In genomic region chr1:21842606-21843162, GRCh38 we compare ENCODE assay signal across 22 cellular contexts. TPM values are rescaled to one million over a fixed set of nuclear protein-coding genes. Genes with fewer than 3 reads are reported as not detected.
DNase-seq lines count a peak whose midpoint lies in the region; FAIRE-seq and TF ChIP-seq lines count a peak whose summit lies in the region.
"Had no signal": no experiment of that assay in that cellular context is flagged by ENCODE, and none has a peak within 500 bp of the region (broad histone marks: within the 10 kb centered on the region; RNA-seq: fewer than 3 reads in every experiment).

No MANE protein-coding gene starts in this region.

- intact Hi-C loops in kidney (cut with DNase I) = no loop called here

- H3K4ac ChIP-seq in neuronal stem cell (ENCODE audit: low read length) = no peak overlapping the region

- POLR2A ChIA-PET in RWPE1 (lab: Yijun Ruan, JAX; ENCODE audit: low non-redundant PET) = no interaction called here

- H3K79me1 ChIP-seq in neuronal stem cell (ENCODE audit: low read depth, low read length) = peaks cover 2% of the 10 kb centered on the region

- no peak overlapping the region for H2BK15ac ChIP-seq in neuronal stem cell (ENCODE audit: low read length)

- no peaks in the 10 kb centered on the region for H3K4me1 Mint-ChIP-seq in HFFc6 (ENCODE audit: low read depth)
- H3K4me1 Mint-ChIP-seq: CD4-positive, alpha-beta memory T cell; GM23338; H9 had no signal

- H3K9me3 ChIP-seq in kidney (ENCODE audit: control insufficient read depth in 1 of 2, low read length in 2 of 2) (no peaks in the 10 kb centered on the region), neuronal stem cell (replicated peaks in 1 of 2; ENCODE audit: control insufficient read depth in 2 of 2, insufficient read depth in 1 of 2, low read depth in 1 of 2, low read length in 2 of 2) (no peaks in the 10 kb centered on the region)

- no peak overlapping the region for H2AFZ ChIP-seq in neuronal stem cell (ENCODE audit: low read length)
- H2AFZ ChIP-seq: GM23338 had no signal

- H3K9ac ChIP-seq in kidney (ENCODE audit: low read length in 2 of 2) (no peak overlapping the region), neuronal stem cell (ENCODE audit: low read depth, low read length, poor library complexity) (peak overlapping the region; percentile 60)

- no peak overlapping the region for H2BK12ac ChIP-seq in neuronal stem cell (ENCODE audit: low read length)

- no peak for FAIRE-seq in kidney (lab: Jason Lieb, UNC)
- FAIRE-seq: GM12891, GM18507 had no signal

- H3K4me1 ChIP-seq in kidney (ENCODE audit: control insufficient read depth in 1 of 2, insufficient read depth in 1 of 2, low read depth in 1 of 2, low read length in 2 of 2) (no peaks in the 10 kb centered on the region), neuronal stem cell (ENCODE audit: control insufficient read depth in 2 of 2, insufficient read depth in 1 of 2, low read depth in 1 of 2, low read length in 2 of 2) (no peaks in the 10 kb centered on the region)

- no peak overlapping the region for H3K23ac ChIP-seq in neuronal stem cell (ENCODE audit: low read depth, low read length, poor library complexity)

- no peak overlapping the region for H3K4me3 Mint-ChIP-seq in HFFc6
- H3K4me3 Mint-ChIP-seq: CD4-positive, alpha-beta memory T cell; GM23338; H9 had no signal

- H3K4me3 ChIP-seq in kidney (ENCODE audit: low read length in 2 of 2) (no peak overlapping the region), neuronal stem cell (ENCODE audit: low read length in 2 of 2) (peak overlapping the region in 1 of 2 donors; percentile 62)
- H3K4me3 ChIP-seq: GM23338 had no signal

- H4K91ac ChIP-seq in neuronal stem cell (ENCODE audit: low read depth, low read length, poor library complexity) = no peak overlapping the region

- H3K9me3 Mint-ChIP-seq in HFFc6 = no peaks in the 10 kb centered on the region
- H3K9me3 Mint-ChIP-seq: CD4-positive, alpha-beta memory T cell; GM23338; H9 had no signal

- no peak overlapping the region for H2BK5ac ChIP-seq in neuronal stem cell (ENCODE audit: low read length)

- CTCF ChIA-PET in RWPE1 (lab: Yijun Ruan, JAX) = no interaction called here

- H3K27ac Mint-ChIP-seq in HFFc6 = peak overlapping the region; percentile 21; the same call in 1 of the 2 replicates
- H3K27ac Mint-ChIP-seq: CD4-positive, alpha-beta memory T cell; GM23338 had no signal

- H3K27ac ChIP-seq in RWPE1 (peak overlapping the region; percentile 19), kidney (ENCODE audit: low read depth in 2 of 2, low read length in 2 of 2) (no peak overlapping the region), neuronal stem cell (replicated peaks; ENCODE audit: low read length) (no peak overlapping the region)

- H3K27me3 Mint-ChIP-seq in HFFc6 (ENCODE audit: insufficient read depth) = peaks cover 31% of the 10 kb centered on the region
- H3K27me3 Mint-ChIP-seq: CD4-positive, alpha-beta memory T cell had no signal

- H2BK120ac ChIP-seq in neuronal stem cell (ENCODE audit: low read depth, low read length) = no peak overlapping the region

- peaks cover 11 to 19% of the 10 kb centered on the region in 2 donors for H3K36me3 ChIP-seq in kidney (ENCODE audit: control insufficient read depth in 1 of 2, insufficient read depth in 2 of 2, low read length in 2 of 2)
- H3K36me3 ChIP-seq in neuronal stem cell (replicated peaks in 1 of 2; ENCODE audit: control insufficient read depth in 2 of 2, insufficient read depth in 2 of 2, low read length in 2 of 2) = peaks cover 48 to 85% of the 10 kb centered on the region in 2 donors

- TF ChIP-seq CTCF in HFFc6 (IDR thresholded peaks at IDR 0.05) (no peak), RWPE1 (conservative IDR thresholded peaks at IDR 0.05; ENCODE audit: low read depth) (no peak), kidney (IDR thresholded peaks at IDR 0.05; ENCODE audit: borderline replicate concordance, extremely low read depth, insufficient read depth) (no peak)

- peaks cover 19% of the 10 kb centered on the region for H3K36me3 Mint-ChIP-seq in HFFc6 (ENCODE audit: low read depth)
- H3K36me3 Mint-ChIP-seq: CD4-positive, alpha-beta memory T cell had no signal

- DNase-seq in HFFc6 (no peak), RWPE1 (ENCODE audit: low spot score) (no peak), kidney (peak; percentile 59), neuronal stem cell (ENCODE audit: low spot score) (no peak), cerebellar cortex (ENCODE audit: low spot score) (no peak), cerebellum (ENCODE audit: low spot score) (no peak), SKM-1 (lab: John Stamatoyannopoulos, UW; ENCODE audit: unreplicated experiment) (no peak), LoVo (ENCODE audit: low spot score) (no peak)
- DNase-seq: C1 segment of cervical spinal cord; CD4-positive, alpha-beta memory T cell; COR-L47; DMS153; DND-41; GDM1; H9 had no signal

- H3K14ac ChIP-seq in neuronal stem cell (ENCODE audit: low read length) = peak overlapping the region; percentile 89

- no peak overlapping the region for H4K8ac ChIP-seq in neuronal stem cell (ENCODE audit: low read depth, low read length)

- WGBS in neuronal stem cell (ENCODE audit: extremely low coverage in 2 of 2, insufficient read length in 2 of 2, insufficient replicate concordance in 1 of 2), 2 donors = no CpG with 5 or more reads among the region's 15 CpGs

- no peak overlapping the region for H3K18ac ChIP-seq in neuronal stem cell (ENCODE audit: low read length)

- H3K27me3 ChIP-seq in neuronal stem cell (ENCODE audit: control insufficient read depth in 3 of 3, insufficient read depth in 3 of 3, low read depth in 1 of 3, low read length in 3 of 3) = no peaks in the 10 kb centered on the region

- H3K4me2 ChIP-seq in neuronal stem cell (ENCODE audit: insufficient read depth, low read length, poor library complexity, severe bottlenecking) = no peak overlapping the region
- H3K4me2 ChIP-seq: GM23338 had no signal

- no peak overlapping the region for H2AK5ac ChIP-seq in neuronal stem cell (ENCODE audit: low read depth, low read length)

RNA-seq across cellular contexts. Expression of gene LDLRAD2, which starts 30.6 kb away (rescaled TPM):
- under 1 TPM in 1 of 6 experiments, not detected in 5; 0.14 TPM for total RNA-seq in HFFc6 (2021; fragmentation: NEBNext Ultra II Directional; extraction: Animal tissue kit (Norgen Biotek cat#: 25700))
- total RNA-seq in kidney (0.79 TPM), cerebellum (not detected)
- not detected for polyA plus RNA-seq in kidney (ENCODE audit: insufficient read depth, low read depth, low replicate concordance)
- 0.28 TPM for polyA plus RNA-seq in neuronal stem cell (2013, experiment 1 of 2)
- 0.28 TPM for polyA plus RNA-seq in neuronal stem cell (2013, experiment 2 of 2)
- total RNA-seq: A172; A673; CD4-positive, alpha-beta memory T cell; H4 had no signal
- polyA plus RNA-seq: BJ; CD4-positive, alpha-beta memory T cell had no signal

RNA-seq across cellular contexts. Expression of gene USP48, which starts 59.7 kb away (rescaled TPM):
- 10 to 100 TPM; 45.0 to 54.2 (median 51.1) TPM for total RNA-seq in HFFc6 (2021; fragmentation: NEBNext Ultra II Directional; extraction: Animal tissue kit (Norgen Biotek cat#: 25700))
- total RNA-seq in kidney = 62.8 TPM
- 16.7 TPM for polyA plus RNA-seq in kidney (ENCODE audit: insufficient read depth, low read depth, low replicate concordance)
- polyA plus RNA-seq in neuronal stem cell (2013, experiment 1 of 2) = 20.9 TPM
- 21.8 TPM for polyA plus RNA-seq in neuronal stem cell (2013, experiment 2 of 2)
- 69.0 TPM for total RNA-seq in cerebellum
